ENCODE assay signal across 9 cellular contexts in the genomic region with DNA sequence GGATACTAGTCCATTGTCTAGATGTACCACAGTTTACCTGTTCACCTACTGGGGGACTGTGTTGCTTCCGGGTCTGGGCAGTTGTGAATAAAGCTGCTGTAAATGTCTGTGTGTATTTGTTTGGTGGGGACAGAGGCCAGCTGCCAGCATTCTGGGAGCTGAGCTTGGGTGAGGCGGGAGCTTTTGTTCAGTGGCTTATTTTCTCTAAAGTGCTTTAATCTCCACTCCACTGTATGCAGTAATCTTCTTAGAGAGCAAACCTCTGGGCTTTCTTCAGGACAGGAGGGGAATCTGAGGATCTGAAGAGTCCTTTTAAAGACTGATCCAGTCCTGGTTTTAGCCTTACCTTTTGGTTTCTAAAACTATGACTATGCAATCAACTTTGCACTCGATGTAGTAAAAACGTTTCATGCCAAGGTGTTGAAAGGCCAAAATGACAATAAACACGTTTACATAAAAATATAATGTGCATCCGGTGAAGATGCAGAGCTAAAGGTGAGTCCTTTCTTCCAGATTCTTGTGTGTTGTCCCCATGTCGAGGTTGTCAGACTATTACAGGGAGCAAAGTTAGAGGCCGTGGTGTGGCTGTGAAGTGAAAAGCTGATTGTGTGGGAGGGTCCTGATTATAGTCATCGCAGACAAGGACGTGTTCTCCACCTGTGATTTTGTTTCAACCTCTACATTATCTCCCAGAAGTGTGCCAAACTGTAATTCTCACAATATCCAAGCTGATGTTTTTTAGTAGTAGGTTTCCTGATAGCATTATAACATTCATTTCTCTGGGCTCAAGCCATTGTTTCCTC.
DNase-seq lines count a peak whose midpoint lies in the region; ATAC-seq and TF ChIP-seq lines count a peak whose summit lies in the region.
"Had no signal": no experiment of that assay in that cellular context is flagged by ENCODE, and none has a peak within 500 bp of the region (broad histone marks: within the 10 kb centered on the region; RNA-seq: fewer than 3 reads in every experiment).

No MANE protein-coding gene starts in this region.

- intact Hi-C loops in colonic mucosa (cut with DNase I) (no loop called here), ascending aorta (cut with DNase I) (no loop called here), lower lobe of right lung (cut with DNase I) (no loop called here)

- in situ Hi-C loops in GM13977 (cut with MboI; ENCODE audit: low pct_unique_long_range_greater_than_20kb, low sequenced_read_pairs, unreplicated experiment), result no loop called here

- H3K27ac ChIP-seq in colonic mucosa, result peak overlapping the region; percentile 85
- H3K27ac ChIP-seq in ascending aorta, result no peak overlapping the region
- H3K27ac ChIP-seq in lower lobe of right lung, result no peak overlapping the region

- no peaks in the 10 kb centered on the region for H3K27me3 Mint-ChIP-seq in activated T-cell treated with anti-CD3 and anti-CD28 coated beads, Interleukin-2, amount 50 U/mL, for 24 hours

- H3K9me3 ChIP-seq in colonic mucosa (no peaks in the 10 kb centered on the region), ascending aorta (no peaks in the 10 kb centered on the region), lower lobe of right lung (no peaks in the 10 kb centered on the region)

- ATAC-seq in lower lobe of right lung, result no peak

- H3K27ac Mint-ChIP-seq in activated T-cell treated with anti-CD3 and anti-CD28 coated beads, Interleukin-2, amount 50 U/mL, for 24 hours, result peak overlapping the region; percentile 57

- H3K36me3 Mint-ChIP-seq in activated T-cell treated with anti-CD3 and anti-CD28 coated beads, Interleukin-2, amount 50 U/mL, for 24 hours (ENCODE audit: low read depth), result no peaks in the 10 kb centered on the region

- H3K36me3 ChIP-seq in colonic mucosa, result no peaks in the 10 kb centered on the region
- no peaks in the 10 kb centered on the region for H3K36me3 ChIP-seq in ascending aorta
- H3K36me3 ChIP-seq in lower lobe of right lung, result no peaks in the 10 kb centered on the region

- no peak overlapping the region for H3K4me3 Mint-ChIP-seq in activated T-cell treated with anti-CD3 and anti-CD28 coated beads, Interleukin-2, amount 50 U/mL, for 24 hours

- TF ChIP-seq CTCF in colonic mucosa (IDR thresholded peaks at IDR 0.05) (no peak), retinal pigment epithelial cell (conservative IDR thresholded peaks at IDR 0.05; ENCODE audit: low read depth, low read length) (no peak), ascending aorta (IDR thresholded peaks at IDR 0.05) (no peak), lower lobe of right lung (IDR thresholded peaks at IDR 0.05) (no peak), GM13977 (IDR thresholded peaks at IDR 0.05; ENCODE audit: extremely low read depth, insufficient read depth, missing control alignments) (no peak)

- H3K4me1 ChIP-seq in colonic mucosa (peaks cover 12% of the 10 kb centered on the region), ascending aorta (no peaks in the 10 kb centered on the region), lower lobe of right lung (no peaks in the 10 kb centered on the region)

- DNase-seq in activated T-cell treated with anti-CD3 and anti-CD28 coated beads, Interleukin-2, amount 50 U/mL, for 24 hours, result no peak
- DNase-seq in activated T-cell treated with anti-CD3 and anti-CD28 coated beads, Interleukin-2, amount 50 U/mL, for 48 hours, result no peak
- peak; percentile 50 for DNase-seq in NCI-H2227 treated with DMSO at 0.1 percent for 48 hours (lab: John Stamatoyannopoulos, UW)
- peak; percentile 72 for DNase-seq in colonic mucosa
- DNase-seq in retinal pigment epithelial cell (ENCODE audit: low read depth), result peak; percentile 2
- DNase-seq in ascending aorta (ENCODE audit: low spot score in 2 of 2), result no peak
- DNase-seq in lower lobe of right lung, result no peak
- DNase-seq in GM13977 (ENCODE audit: low spot score), result no peak
- DNase-seq: midbrain had no signal

- H3K9me3 Mint-ChIP-seq in activated T-cell treated with anti-CD3 and anti-CD28 coated beads, Interleukin-2, amount 50 U/mL, for 24 hours, result no peaks in the 10 kb centered on the region

- peaks cover 26% of the 10 kb centered on the region for H3K4me1 Mint-ChIP-seq in activated T-cell treated with anti-CD3 and anti-CD28 coated beads, Interleukin-2, amount 50 U/mL, for 24 hours (ENCODE audit: low read depth)

- H3K27me3 ChIP-seq in colonic mucosa (no peaks in the 10 kb centered on the region), ascending aorta (no peaks in the 10 kb centered on the region), lower lobe of right lung (ENCODE audit: low read depth) (no peaks in the 10 kb centered on the region)

- H3K4me3 ChIP-seq in colonic mucosa (no peak overlapping the region), retinal pigment epithelial cell (ENCODE audit: low read length) (no peak overlapping the region), ascending aorta (no peak overlapping the region), lower lobe of right lung (no peak overlapping the region)

- H3K9ac ChIP-seq in colonic mucosa (ENCODE audit: low read depth in 2 of 2, low read length in 2 of 2), result peak overlapping the region in 1 of 2 donors; percentile 52

Comparison
In these comparisons a context has a peak if more than half of its experiments do, and no peak if none do; other contexts are left out.
1. DNase-seq: peak in NCI-H2227 treated with DMSO at 0.1 percent for 48 hours (single experiment), colonic mucosa (single experiment) and retinal pigment epithelial cell (single experiment); none in activated T-cell treated with anti-CD3 and anti-CD28 coated beads, Interleukin-2, amount 50 U/mL, for 24 hours (single experiment), activated T-cell treated with anti-CD3 and anti-CD28 coated beads, Interleukin-2, amount 50 U/mL, for 48 hours (0 of 2), ascending aorta (0 of 2), lower lobe of right lung (single experiment) and GM13977 (single experiment).